ENCODE assay signal across 25 cellular contexts in the genomic region with DNA sequence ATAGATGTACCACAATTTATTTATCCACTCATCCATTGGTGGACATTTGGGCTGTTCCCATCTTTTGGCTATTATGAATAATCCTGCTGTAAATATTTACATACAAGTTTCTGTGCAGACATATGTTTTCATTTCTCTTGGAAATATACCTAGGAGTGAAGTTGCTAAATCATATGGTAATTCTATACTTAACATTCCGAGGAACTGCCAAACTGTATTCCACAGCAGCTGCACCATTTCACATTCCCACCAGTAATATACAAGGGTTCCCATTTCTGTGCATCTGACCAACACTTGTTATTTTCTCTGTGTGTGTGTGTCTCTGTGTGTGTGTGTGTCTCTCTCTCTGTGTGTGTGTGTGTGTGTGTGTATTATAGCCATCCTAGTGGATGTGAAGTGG.
"Had no signal": no experiment of that assay in that cellular context is flagged by ENCODE, and none has a peak within 500 bp of the region (broad histone marks: within the 10 kb centered on the region; RNA-seq: fewer than 3 reads in every experiment).

No MANE protein-coding gene starts in this region.

- H3K36me3 Mint-ChIP-seq: memory B cell; natural killer cell; stimulated activated memory B cell treated with anti-CD40 and anti-IgM and Interleukin-4, amounts not matched to agents 10 μg/mL and 1 μg/mL and 100 μg/mL, for 72 hours had no signal

- H3K4me3 ChIP-seq: coronary artery, esophagus muscularis mucosa, gastrocnemius medialis, lung, ovary, psoas muscle, skin epidermis, spleen, testis, tibial artery, upper lobe of left lung had no signal

- H3K27ac Mint-ChIP-seq: memory B cell; natural killer cell; stimulated activated memory B cell treated with anti-CD40 and anti-IgM and Interleukin-4, amounts not matched to agents 10 μg/mL and 1 μg/mL and 100 μg/mL, for 72 hours had no signal

- H3K27me3 Mint-ChIP-seq: memory B cell; stimulated activated memory B cell treated with anti-CD40 and anti-IgM and Interleukin-4, amounts not matched to agents 10 μg/mL and 1 μg/mL and 100 μg/mL, for 72 hours had no signal

- H3K9me3 Mint-ChIP-seq: memory B cell; natural killer cell; stimulated activated memory B cell treated with anti-CD40 and anti-IgM and Interleukin-4, amounts not matched to agents 10 μg/mL and 1 μg/mL and 100 μg/mL, for 72 hours had no signal

- H3K27me3 ChIP-seq: esophagus muscularis mucosa, gastrocnemius medialis, ovary, spleen, testis, tibial artery, upper lobe of left lung had no signal

- H3K4me1 ChIP-seq: esophagus muscularis mucosa, gastrocnemius medialis, psoas muscle, spleen, testis, tibial artery, upper lobe of left lung had no signal

- H3K4me3 Mint-ChIP-seq: memory B cell; natural killer cell; stimulated activated memory B cell treated with anti-CD40 and anti-IgM and Interleukin-4, amounts not matched to agents 10 μg/mL and 1 μg/mL and 100 μg/mL, for 72 hours had no signal

- H3K36me3 ChIP-seq: esophagus muscularis mucosa, gastrocnemius medialis, ovary, spleen, tibial artery, upper lobe of left lung had no signal

- H3K27ac ChIP-seq: coronary artery, esophagus muscularis mucosa, gastrocnemius medialis, ovary, psoas muscle, skin epidermis, spleen, testis, tibial artery, upper lobe of left lung had no signal

- H3K4me1 Mint-ChIP-seq: memory B cell; natural killer cell; stimulated activated memory B cell treated with anti-CD40 and anti-IgM and Interleukin-4, amounts not matched to agents 10 μg/mL and 1 μg/mL and 100 μg/mL, for 72 hours had no signal

- ATAC-seq: gastrocnemius medialis; left ventricle myocardium superior; natural killer cell; psoas muscle; right cardiac atrium; stimulated activated memory B cell treated with anti-CD40 and anti-IgM and Interleukin-4, amounts not matched to agents 10 μg/mL and 1 μg/mL and 100 μg/mL, for 72 hours; stimulated activated naive CD8-positive, alpha-beta T cell treated with anti-CD3 and anti-CD28 coated beads, Interleukin-15, Interleukin-2, amounts not matched to agents 100 U/mL and 50 U/mL, for 24 hours had no signal

- H3K9me3 ChIP-seq: esophagus muscularis mucosa, gastrocnemius medialis, ovary, psoas muscle, spleen, testis, tibial artery, upper lobe of left lung had no signal

- DNase-seq: dermis blood vessel endothelial cell; effector memory CD4-positive, alpha-beta T cell; foreskin fibroblast; gastrocnemius medialis; head of caudate nucleus; left ventricle myocardium superior; natural killer cell; occipital lobe; ovary; posterior cingulate gyrus; psoas muscle; right cardiac atrium; spleen; stimulated activated CD4-positive, alpha-beta T cell treated with anti-CD3 and anti-CD28 coated beads, Interleukin-4, amount 100 ng/mL, for 4 hours; stimulated activated naive CD8-positive, alpha-beta T cell treated with anti-CD3 and anti-CD28 coated beads, Interleukin-15, Interleukin-2, amounts not matched to agents 100 U/mL and 50 U/mL, for 24 hours; substantia nigra; testis; tibial artery; upper lobe of left lung had no signal
